ENCODE assay signal across 15 cellular contexts in the genomic region with DNA sequence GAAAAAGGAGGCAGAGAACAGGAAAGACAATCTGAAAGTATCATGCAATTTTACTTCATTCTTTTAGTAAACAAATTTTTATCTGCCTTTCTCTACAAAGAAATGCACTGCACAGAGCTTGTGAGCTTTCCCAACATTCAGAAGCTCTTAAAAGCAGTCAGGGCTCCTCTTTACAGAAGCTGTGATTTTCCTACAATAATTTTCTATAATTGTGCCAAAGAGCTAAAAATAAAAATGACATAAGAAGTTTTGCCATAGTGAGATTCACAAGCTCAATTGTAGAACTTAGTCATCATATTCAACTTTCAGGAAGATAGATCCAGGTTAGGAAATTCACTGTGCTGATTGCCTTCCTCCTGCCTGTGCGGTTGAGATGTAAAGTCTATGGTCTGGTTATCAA.
"Had no signal": no experiment of that assay in that cellular context is flagged by ENCODE, and none has a peak within 500 bp of the region (broad histone marks: within the 10 kb centered on the region; RNA-seq: fewer than 3 reads in every experiment).

No MANE protein-coding gene starts in this region.

- H3K36me3 ChIP-seq: prostate gland, right lobe of liver, suprapubic skin had no signal

- H3K9me3 ChIP-seq: prostate gland, right lobe of liver, suprapubic skin had no signal

- H3K27me3 ChIP-seq: right lobe of liver, suprapubic skin had no signal

- H3K4me1 Mint-ChIP-seq: activated naive CD4-positive, alpha-beta T cell treated with anti-CD3 and anti-CD28 coated beads, Interleukin-2, amount 50 U/mL, for 24 hours; immature natural killer cell had no signal

- H3K27ac ChIP-seq: prostate gland, right lobe of liver, suprapubic skin had no signal

- H3K4me3 Mint-ChIP-seq: activated B cell treated with CpG ODN at 0.5 μM for 24 hours; activated naive CD4-positive, alpha-beta T cell treated with anti-CD3 and anti-CD28 coated beads, Interleukin-2, amount 50 U/mL, for 24 hours; immature natural killer cell; natural killer cell treated with Interleukin-12 subunit alpha and Interleukin-12 subunit beta and Interleukin-15 and Interleukin-18, amount 100 ng/mL, for 72 hours; T-helper 1 cell treated with Interleukin-12 subunit alpha and Interleukin-12 subunit beta and Interleukin-4 antibody, amounts not matched to agents 30 μg/mL and 1 μg/mL, for 36 hours; type B pancreatic cell had no signal

- H3K4me3 ChIP-seq: prostate gland, right lobe of liver, suprapubic skin had no signal

- DNase-seq: activated B cell treated with CpG ODN at 0.5 μM for 24 hours; activated CD4-positive, alpha-beta T cell treated with anti-CD3 and anti-CD28 coated beads, Interleukin-2, amount 50 U/mL, for 1 hour; activated T-cell treated with anti-CD3 and anti-CD28 coated beads for 4 hours; immature natural killer cell; mammary epithelial cell; right lobe of liver; stimulated activated CD4-positive, alpha-beta T cell treated with anti-CD3 and anti-CD28 coated beads, Interleukin-12 subunit alpha, Interleukin-12 subunit beta, amount 100 ng/mL, for 4 hours; stimulated activated naive CD4-positive, alpha-beta T cell had no signal

- H3K36me3 Mint-ChIP-seq: activated naive CD4-positive, alpha-beta T cell treated with anti-CD3 and anti-CD28 coated beads, Interleukin-2, amount 50 U/mL, for 24 hours; natural killer cell treated with Interleukin-12 subunit alpha and Interleukin-12 subunit beta and Interleukin-15 and Interleukin-18, amount 100 ng/mL, for 72 hours; type B pancreatic cell had no signal

- H3K27me3 Mint-ChIP-seq: activated B cell treated with CpG ODN at 0.5 μM for 24 hours; activated naive CD4-positive, alpha-beta T cell treated with anti-CD3 and anti-CD28 coated beads, Interleukin-2, amount 50 U/mL, for 24 hours; natural killer cell treated with Interleukin-12 subunit alpha and Interleukin-12 subunit beta and Interleukin-15 and Interleukin-18, amount 100 ng/mL, for 72 hours; type B pancreatic cell had no signal

- H3K4me1 ChIP-seq: prostate gland, right lobe of liver, suprapubic skin had no signal

- H3K27ac Mint-ChIP-seq: activated B cell treated with CpG ODN at 0.5 μM for 24 hours; activated naive CD4-positive, alpha-beta T cell treated with anti-CD3 and anti-CD28 coated beads, Interleukin-2, amount 50 U/mL, for 24 hours; immature natural killer cell; natural killer cell treated with Interleukin-12 subunit alpha and Interleukin-12 subunit beta and Interleukin-15 and Interleukin-18, amount 100 ng/mL, for 72 hours; T-helper 1 cell treated with Interleukin-12 subunit alpha and Interleukin-12 subunit beta and Interleukin-4 antibody, amounts not matched to agents 30 μg/mL and 1 μg/mL, for 36 hours; type B pancreatic cell had no signal

- H3K9me3 Mint-ChIP-seq: activated B cell treated with CpG ODN at 0.5 μM for 24 hours; activated naive CD4-positive, alpha-beta T cell treated with anti-CD3 and anti-CD28 coated beads, Interleukin-2, amount 50 U/mL, for 24 hours; T-helper 1 cell treated with Interleukin-12 subunit alpha and Interleukin-12 subunit beta and Interleukin-4 antibody, amounts not matched to agents 30 μg/mL and 1 μg/mL, for 36 hours; type B pancreatic cell had no signal

- ATAC-seq: natural killer cell treated with Interleukin-12 subunit alpha and Interleukin-12 subunit beta and Interleukin-15 and Interleukin-18, amount 100 ng/mL, for 72 hours; right lobe of liver; SK-N-SH treated with all-trans-retinoic acid at 6 μM for 48 hours had no signal
